16 cellular contexts compared by ENCODE assay signal in the genomic region with DNA sequence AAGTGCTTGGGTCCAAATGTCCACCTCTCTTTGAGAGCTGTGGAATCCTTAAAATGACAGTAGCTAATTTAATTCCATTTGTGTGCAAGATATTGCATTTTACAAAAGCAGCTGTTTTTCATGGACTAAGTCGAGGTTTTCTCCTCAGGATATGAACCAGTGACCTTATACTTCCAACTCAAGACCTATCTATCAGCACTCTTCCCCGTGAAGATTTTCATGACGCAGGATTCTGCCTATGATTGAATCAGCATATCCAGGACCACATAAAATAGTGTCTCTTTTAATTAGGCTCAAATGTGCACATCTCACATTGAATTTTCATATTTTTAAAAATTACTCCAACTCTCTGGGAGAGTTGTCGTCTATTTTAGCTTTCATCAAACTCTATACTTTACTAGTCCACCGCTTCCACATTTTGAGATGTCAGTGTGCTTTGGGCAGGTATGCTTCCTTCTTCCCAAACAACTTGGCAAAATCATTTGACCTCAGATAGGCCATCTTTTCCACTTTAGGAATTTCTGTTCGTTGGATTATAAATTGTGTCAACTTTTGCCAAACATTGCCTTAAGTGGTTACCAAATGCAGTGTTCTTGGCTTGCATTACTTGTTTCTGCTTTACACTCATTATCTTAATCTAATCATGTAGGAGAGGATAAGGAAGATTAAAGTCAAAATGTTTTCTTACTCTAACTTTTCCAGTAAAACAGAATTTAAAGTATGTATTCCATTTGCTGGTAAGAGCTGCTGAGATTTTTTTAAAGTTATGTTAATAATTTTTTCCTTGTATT.
"Had no signal": no experiment of that assay in that cellular context is flagged by ENCODE, and none has a peak within 500 bp of the region (broad histone marks: within the 10 kb centered on the region; RNA-seq: fewer than 3 reads in every experiment).

No MANE protein-coding gene starts in this region.

- H3K9me3 ChIP-seq: psoas muscle, thoracic aorta had no signal

- H3K9me3 Mint-ChIP-seq: activated CD8-positive, alpha-beta T cell treated with anti-CD3 and anti-CD28 coated beads for 36 hours; activated naive CD4-positive, alpha-beta T cell treated with anti-CD3 and anti-CD28 coated beads, Interleukin-2, amount 50 U/mL, for 72 hours; activated T-cell treated with anti-CD3 and anti-CD28 coated beads, Interleukin-2, amount 50 U/mL, for 4 hours; dendritic cell treated with granulocyte-macrophage colony-stimulating factor and Interleukin-4, amounts not matched to agents 40 ng/mL and 50 ng/mL, for 4 days had no signal

- H3K36me3 ChIP-seq: thoracic aorta had no signal

- H3K4me3 Mint-ChIP-seq: activated CD8-positive, alpha-beta T cell treated with anti-CD3 and anti-CD28 coated beads for 36 hours; activated T-cell treated with anti-CD3 and anti-CD28 coated beads, Interleukin-2, amount 50 U/mL, for 4 hours; dendritic cell treated with granulocyte-macrophage colony-stimulating factor and Interleukin-4, amounts not matched to agents 40 ng/mL and 50 ng/mL, for 4 days; effector memory CD8-positive, alpha-beta T cell; nephron progenitor cell had no signal

- H3K27ac Mint-ChIP-seq: activated CD8-positive, alpha-beta T cell treated with anti-CD3 and anti-CD28 coated beads for 36 hours; activated naive CD4-positive, alpha-beta T cell treated with anti-CD3 and anti-CD28 coated beads, Interleukin-2, amount 50 U/mL, for 72 hours; dendritic cell treated with granulocyte-macrophage colony-stimulating factor and Interleukin-4, amounts not matched to agents 40 ng/mL and 50 ng/mL, for 4 days; effector memory CD8-positive, alpha-beta T cell; nephron progenitor cell had no signal

- H3K4me1 ChIP-seq: psoas muscle had no signal

- H3K27ac ChIP-seq: psoas muscle, thoracic aorta had no signal

- ATAC-seq: activated CD8-positive, alpha-beta T cell treated with anti-CD3 and anti-CD28 coated beads for 36 hours; activated naive CD4-positive, alpha-beta T cell treated with anti-CD3 and anti-CD28 coated beads, Interleukin-2, amount 50 U/mL, for 72 hours; activated T-cell treated with anti-CD3 and anti-CD28 coated beads, Interleukin-2, amount 50 U/mL, for 4 hours; effector memory CD8-positive, alpha-beta T cell; psoas muscle had no signal

- H3K27me3 Mint-ChIP-seq: activated CD8-positive, alpha-beta T cell treated with anti-CD3 and anti-CD28 coated beads for 36 hours; dendritic cell treated with granulocyte-macrophage colony-stimulating factor and Interleukin-4, amounts not matched to agents 40 ng/mL and 50 ng/mL, for 4 days; effector memory CD8-positive, alpha-beta T cell had no signal

- DNase-seq: activated CD4-positive, alpha-beta T cell treated with anti-CD3 and anti-CD28 coated beads for 48 hours; activated CD8-positive, alpha-beta T cell treated with anti-CD3 and anti-CD28 coated beads for 36 hours; activated effector memory CD4-positive, alpha-beta T cell treated with anti-CD3 and anti-CD28 coated beads, Interleukin-2, amount 50 U/mL, for 16 hours; activated T-cell treated with anti-CD3 and anti-CD28 coated beads, Interleukin-2, amount 50 U/mL, for 4 hours; amygdala; cerebellar nuclear complex; effector memory CD8-positive, alpha-beta T cell; mesenchymal stem cell; nephron progenitor cell; occipital lobe; psoas muscle; stimulated activated CD4-positive, alpha-beta T cell treated with anti-CD3 and anti-CD28 coated beads, Interleukin-1b, Interleukin-23, amount 100 ng/mL, for 48 hours; T-helper 2 cell had no signal

- H3K36me3 Mint-ChIP-seq: activated naive CD4-positive, alpha-beta T cell treated with anti-CD3 and anti-CD28 coated beads, Interleukin-2, amount 50 U/mL, for 72 hours had no signal

- H3K4me3 ChIP-seq: psoas muscle, thoracic aorta had no signal
